13 cellular contexts compared by ENCODE assay signal in the genomic region with DNA sequence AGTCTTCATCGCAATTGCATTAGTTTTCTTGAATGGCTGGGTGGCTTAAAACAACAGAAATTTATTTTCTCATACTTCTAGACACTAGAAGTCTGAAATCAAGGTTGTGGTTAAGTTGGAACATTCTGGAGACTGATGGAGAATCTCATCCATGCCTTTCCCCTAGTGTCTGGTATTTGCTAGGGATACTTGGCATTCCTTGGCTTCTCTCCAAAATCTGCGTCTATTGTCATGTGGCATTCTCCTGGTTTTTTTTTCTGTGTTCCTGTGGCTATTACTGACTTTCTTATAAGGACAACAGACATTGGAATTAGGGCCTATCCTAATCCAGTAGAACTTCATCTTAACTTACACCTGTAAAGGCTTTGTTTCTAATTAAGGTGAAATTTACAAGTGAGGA.
DNase-seq lines count a peak whose midpoint lies in the region; ATAC-seq and TF ChIP-seq lines count a peak whose summit lies in the region.
"Had no signal": no experiment of that assay in that cellular context is flagged by ENCODE, and none has a peak within 500 bp of the region (broad histone marks: within the 10 kb centered on the region; RNA-seq: fewer than 3 reads in every experiment).

No MANE protein-coding gene starts in this region.

- H3K9me3 ChIP-seq in mucosa of descending colon: peaks cover 2% of the 10 kb centered on the region
- H3K9me3 ChIP-seq: MG63, Peyer's patch, uterus had no signal

- in situ Hi-C loops in brain microvascular endothelial cell (cut with HindIII; ENCODE audit: low pct_ligation_motif_present, low sequenced_read_pairs): no loop called here

- ATAC-seq in esophagus mucosa (no peak), HG03095 (IDR thresholded peaks at IDR 0.05; ENCODE audit: unreplicated experiment) (no peak), mucosa of descending colon (no peak)
- ATAC-seq in activated CD8-positive, alpha-beta T cell treated with anti-CD3 and anti-CD28 coated beads for 36 hours: no peak

- no peaks in the 10 kb centered on the region for H3K4me1 Mint-ChIP-seq in activated CD8-positive, alpha-beta T cell treated with anti-CD3 and anti-CD28 coated beads for 36 hours (ENCODE audit: low read depth)
- H3K4me1 Mint-ChIP-seq: nephron progenitor cell had no signal

- no peaks in the 10 kb centered on the region for H3K36me3 Mint-ChIP-seq in activated CD8-positive, alpha-beta T cell treated with anti-CD3 and anti-CD28 coated beads for 36 hours (ENCODE audit: low read depth)

- CTCF ChIA-PET in activated CD8-positive, alpha-beta T cell treated with anti-CD3 and anti-CD28 coated beads for 36 hours (lab: Charles Lee): no interaction called here

- H3K4me1 ChIP-seq in mucosa of descending colon (ENCODE audit: low read depth): no peaks in the 10 kb centered on the region
- H3K4me1 ChIP-seq: Peyer's patch, uterus had no signal

- H3K36me3 ChIP-seq in brain microvascular endothelial cell (replicated peaks) (no peaks in the 10 kb centered on the region), mucosa of descending colon (ENCODE audit: low read depth) (no peaks in the 10 kb centered on the region)
- H3K36me3 ChIP-seq: MG63, Peyer's patch, uterus had no signal

- peaks cover 4% of the 10 kb centered on the region for H3K9me3 Mint-ChIP-seq in activated CD8-positive, alpha-beta T cell treated with anti-CD3 and anti-CD28 coated beads for 36 hours
- H3K9me3 Mint-ChIP-seq: nephron progenitor cell had no signal

- no peak overlapping the region for H3K4me3 ChIP-seq in brain microvascular endothelial cell (ENCODE audit: low read depth, low read length)
- no peak overlapping the region for H3K4me3 ChIP-seq in mucosa of descending colon
- H3K4me3 ChIP-seq: MG63, Peyer's patch, uterus had no signal

- intact Hi-C loops in activated CD8-positive, alpha-beta T cell treated with anti-CD3 and anti-CD28 coated beads for 36 hours (cut with micrococcal nuclease): no loop called here
- intact Hi-C loops in mucosa of descending colon (cut with DNase I, micrococcal nuclease): no loop called here

- POLR2A ChIA-PET in activated CD8-positive, alpha-beta T cell treated with anti-CD3 and anti-CD28 coated beads for 36 hours (lab: Charles Lee): no interaction called here

- no peaks in the 10 kb centered on the region for H3K27me3 Mint-ChIP-seq in activated CD8-positive, alpha-beta T cell treated with anti-CD3 and anti-CD28 coated beads for 36 hours

- H3K27me3 ChIP-seq in brain microvascular endothelial cell (replicated peaks): no peaks in the 10 kb centered on the region
- H3K27me3 ChIP-seq: MG63, Peyer's patch, uterus had no signal

- peak overlapping the region; percentile 17 for H3K27ac ChIP-seq in brain microvascular endothelial cell
- H3K27ac ChIP-seq: Peyer's patch, uterus had no signal

- DNase-seq in Daoy (ENCODE audit: low read depth) (peak; percentile 41), M059J (ENCODE audit: low read depth) (peak; percentile 89), brain microvascular endothelial cell (peak; percentile 92), kidney tubule cell (ENCODE audit: low spot score) (peak; percentile 88), mucosa of descending colon (no peak)
- no peak for DNase-seq in activated CD8-positive, alpha-beta T cell treated with anti-CD3 and anti-CD28 coated beads for 36 hours
- DNase-seq: amygdala, MG63, nephron progenitor cell, Peyer's patch, uterus had no signal

- no peak overlapping the region for H3K27ac Mint-ChIP-seq in activated CD8-positive, alpha-beta T cell treated with anti-CD3 and anti-CD28 coated beads for 36 hours
- H3K27ac Mint-ChIP-seq: nephron progenitor cell had no signal

- TF ChIP-seq CTCF in brain microvascular endothelial cell (IDR thresholded peaks at IDR 0.05; ENCODE audit: low read depth, low read length, missing control alignments) (peak; percentile 30), mucosa of descending colon (IDR thresholded peaks at IDR 0.05) (no peak)
- TF ChIP-seq CTCF in activated CD8-positive, alpha-beta T cell treated with anti-CD3 and anti-CD28 coated beads for 36 hours (IDR thresholded peaks at IDR 0.05): no peak

- H3K4me3 Mint-ChIP-seq in activated CD8-positive, alpha-beta T cell treated with anti-CD3 and anti-CD28 coated beads for 36 hours: no peak overlapping the region
- H3K4me3 Mint-ChIP-seq: nephron progenitor cell had no signal

Comparison
In these comparisons a context has a peak if more than half of its experiments do, and no peak if none do; other contexts are left out.
1. DNase-seq: peak in Daoy (single experiment), M059J (single experiment), brain microvascular endothelial cell (single experiment) and kidney tubule cell (single experiment); none in activated CD8-positive, alpha-beta T cell treated with anti-CD3 and anti-CD28 coated beads for 36 hours (single experiment) and mucosa of descending colon (0 of 3).